8 cellular contexts compared by ENCODE assay signal in genomic region chr15:44736261-44736765, GRCh38. TPM values are rescaled to one million over a fixed set of nuclear protein-coding genes. Genes with fewer than 3 reads are reported as not detected.
DNase-seq lines count a peak whose midpoint lies in the region; ATAC-seq and TF ChIP-seq lines count a peak whose summit lies in the region.

TSS of gene TRIM69 (plus strand) at chr15:44736528. CDS start at chr15:44736705, 177 bp downstream.

- peak within 1 kb of the TSS in 4 of 5 donors; percentile 26 to 78 (median 42) for H3K27ac ChIP-seq in adrenal gland

- WGBS in adrenal gland, 4 donors: 75 to 84% (median 76%) methylated on average over 3 of the region's 3 CpGs

- no peaks in the 10 kb centered on the region for H3K27me3 ChIP-seq in adrenal gland
- H3K27me3 ChIP-seq in mucosa of stomach (ENCODE audit: control insufficient read depth, insufficient read depth, low read length): no peaks in the 10 kb centered on the region
- no peaks in the 10 kb centered on the region for H3K27me3 ChIP-seq in BE2C

- H3K9ac ChIP-seq in mucosa of stomach (ENCODE audit: low read length): peak within 1 kb of the TSS; percentile 27

- no peak for TF ChIP-seq CTCF in adrenal gland (IDR thresholded peaks at IDR 0.05)
- no peak for TF ChIP-seq CTCF in BE2C (IDR thresholded peaks at IDR 0.05; ENCODE audit: low read depth, low read length)

- DNase-seq in A172 (ENCODE audit: low spot score) (no peak), H4 (ENCODE audit: low spot score) (no peak), adrenal gland (no peak), NCI-H1694 (lab: John Stamatoyannopoulos, UW) (no peak), BE2C (no peak)

- no peak for TF ChIP-seq POLR2A in adrenal gland (IDR thresholded peaks at IDR 0.05)

- no peak for ATAC-seq in GM18909 (IDR thresholded peaks at IDR 0.05; ENCODE audit: poor library complexity, unreplicated experiment)
- no peak for ATAC-seq in HG03342 (IDR thresholded peaks at IDR 0.05; ENCODE audit: unreplicated experiment)

- peaks cover 0 to 6% of the 10 kb centered on the region in 2 donors for H3K36me3 ChIP-seq in adrenal gland (replicated peaks in 1 of 2)
- no peaks in the 10 kb centered on the region for H3K36me3 ChIP-seq in mucosa of stomach (ENCODE audit: control insufficient read depth, insufficient read depth, low read length)
- H3K36me3 ChIP-seq in BE2C: no peaks in the 10 kb centered on the region

- H3K4me1 ChIP-seq in adrenal gland (replicated peaks in 1 of 2): peaks cover 0 to 5% of the 10 kb centered on the region in 2 donors
- H3K4me1 ChIP-seq in mucosa of stomach (ENCODE audit: control insufficient read depth, insufficient read depth, low read length): no peaks in the 10 kb centered on the region
- H3K4me1 ChIP-seq in BE2C: no peaks in the 10 kb centered on the region; the same call in 1 of the 2 replicates

- H3K4me3 ChIP-seq in adrenal gland: no peak within 1 kb of the TSS
- H3K4me3 ChIP-seq in mucosa of stomach (ENCODE audit: low read length): no peak within 1 kb of the TSS
- H3K4me3 ChIP-seq in BE2C (ENCODE audit: low read depth, low read length): no peak within 1 kb of the TSS

- H3K9me3 ChIP-seq in adrenal gland (replicated peaks in 1 of 3): no peaks in the 10 kb centered on the region
- no peaks in the 10 kb centered on the region for H3K9me3 ChIP-seq in mucosa of stomach (ENCODE audit: control insufficient read depth, low read length)
- no peaks in the 10 kb centered on the region for H3K9me3 ChIP-seq in BE2C

- intact Hi-C loops in adrenal gland (cut with DNase I): loop anchor here (5.0 to 10.0 kb wide), 3 partner anchors 69 to 162 kb away; partner anchors contain the start of gene SPG11 (in 1 of the 2)

RNA-seq across cellular contexts. Expression of gene TRIM69, which starts in this region (rescaled TPM):
- total RNA-seq in A172 (2014; rRNA removed; shearing (Covaris generic)): 16.4 and 16.5 TPM in 2 replicates
- 21.0 and 24.7 TPM in 2 replicates for total RNA-seq in H4 (2014; rRNA removed; shearing (Covaris generic))
- total RNA-seq in adrenal gland: 10 to 100 TPM in 6 of 8 donors, 1 to 10 TPM in 2; 7.2 to 38.8 (median 19.2) TPM
- 10 to 100 TPM; 16.9 to 34.7 (median 18.3) TPM for polyA plus RNA-seq in adrenal gland
- polyA plus RNA-seq in BE2C (2012; ENCODE audit: insufficient read depth, insufficient read length, low read depth): 19.9 TPM
